In the genomic region with DNA sequence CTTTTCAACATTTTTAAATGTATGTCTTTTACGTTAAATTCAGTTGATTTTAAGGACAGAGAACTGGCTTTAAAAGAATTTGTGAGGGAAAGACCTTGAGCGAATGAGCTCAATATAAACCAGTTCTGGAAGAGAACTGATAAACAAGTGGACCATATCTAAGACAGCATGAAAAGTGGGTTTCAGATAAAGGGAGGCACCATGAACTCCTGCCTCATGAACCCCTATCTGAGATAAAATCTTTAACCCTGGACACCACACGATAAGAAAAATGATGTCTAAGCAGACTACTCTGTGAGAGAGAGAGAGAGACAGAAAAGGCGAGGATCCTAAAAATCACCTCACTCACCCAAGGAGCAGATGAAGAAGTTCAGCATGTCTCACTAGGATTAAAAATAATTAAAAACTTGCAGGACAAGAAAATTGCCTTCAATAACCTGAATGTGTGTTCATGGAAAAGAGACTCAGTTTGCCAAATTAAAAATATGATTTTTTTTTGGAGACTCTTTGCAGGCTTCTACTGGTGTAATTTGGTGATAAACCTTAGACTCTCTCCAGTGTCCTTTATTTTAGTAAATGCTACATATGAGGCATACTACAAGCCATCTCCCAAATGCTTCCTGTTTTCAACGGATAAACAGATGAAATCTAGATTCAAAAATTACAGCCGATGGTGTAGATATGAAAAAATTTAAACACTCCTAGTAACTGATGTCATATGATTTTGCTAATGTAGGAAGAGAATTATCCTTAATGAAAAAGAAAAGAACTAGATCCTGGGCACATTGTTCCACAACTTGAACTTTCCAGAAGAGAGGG, we compare ENCODE assay signal across 1 cellular context.
TF ChIP-seq lines count a peak whose summit lies in the region.

No MANE protein-coding gene starts in this region.

TF ChIP-seq in K562, 482 proteins besides CTCF, POLR2A, EP300 and RAD21 (continued from another document and continues in another):
- TF ChIP-seq, protein P1, sequence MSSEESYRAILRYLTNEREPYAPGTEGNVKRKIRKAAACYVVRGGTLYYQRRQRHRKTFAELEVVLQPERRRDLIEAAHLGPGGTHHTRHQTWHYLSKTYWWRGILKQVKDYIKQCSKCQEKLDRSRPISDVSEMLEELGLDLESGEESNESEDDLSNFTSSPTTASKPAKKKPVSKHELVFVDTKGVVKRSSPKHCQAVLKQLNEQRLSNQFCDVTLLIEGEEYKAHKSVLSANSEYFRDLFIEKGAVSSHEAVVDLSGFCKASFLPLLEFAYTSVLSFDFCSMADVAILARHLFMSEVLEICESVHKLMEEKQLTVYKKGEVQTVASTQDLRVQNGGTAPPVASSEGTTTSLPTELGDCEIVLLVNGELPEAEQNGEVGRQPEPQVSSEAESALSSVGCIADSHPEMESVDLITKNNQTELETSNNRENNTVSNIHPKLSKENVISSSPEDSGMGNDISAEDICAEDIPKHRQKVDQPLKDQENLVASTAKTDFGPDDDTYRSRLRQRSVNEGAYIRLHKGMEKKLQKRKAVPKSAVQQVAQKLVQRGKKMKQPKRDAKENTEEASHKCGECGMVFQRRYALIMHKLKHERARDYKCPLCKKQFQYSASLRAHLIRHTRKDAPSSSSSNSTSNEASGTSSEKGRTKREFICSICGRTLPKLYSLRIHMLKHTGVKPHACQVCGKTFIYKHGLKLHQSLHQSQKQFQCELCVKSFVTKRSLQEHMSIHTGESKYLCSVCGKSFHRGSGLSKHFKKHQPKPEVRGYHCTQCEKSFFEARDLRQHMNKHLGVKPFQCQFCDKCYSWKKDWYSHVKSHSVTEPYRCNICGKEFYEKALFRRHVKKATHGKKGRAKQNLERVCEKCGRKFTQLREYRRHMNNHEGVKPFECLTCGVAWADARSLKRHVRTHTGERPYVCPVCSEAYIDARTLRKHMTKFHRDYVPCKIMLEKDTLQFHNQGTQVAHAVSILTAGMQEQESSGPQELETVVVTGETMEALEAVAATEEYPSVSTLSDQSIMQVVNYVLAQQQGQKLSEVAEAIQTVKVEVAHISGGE (CRISPR knock-in tag; IDR thresholded peaks at IDR 0.05), result peak in 1 of 3 experiments; percentile 68; a peak in 2 of 6 replicates
- TF ChIP-seq, protein P2, sequence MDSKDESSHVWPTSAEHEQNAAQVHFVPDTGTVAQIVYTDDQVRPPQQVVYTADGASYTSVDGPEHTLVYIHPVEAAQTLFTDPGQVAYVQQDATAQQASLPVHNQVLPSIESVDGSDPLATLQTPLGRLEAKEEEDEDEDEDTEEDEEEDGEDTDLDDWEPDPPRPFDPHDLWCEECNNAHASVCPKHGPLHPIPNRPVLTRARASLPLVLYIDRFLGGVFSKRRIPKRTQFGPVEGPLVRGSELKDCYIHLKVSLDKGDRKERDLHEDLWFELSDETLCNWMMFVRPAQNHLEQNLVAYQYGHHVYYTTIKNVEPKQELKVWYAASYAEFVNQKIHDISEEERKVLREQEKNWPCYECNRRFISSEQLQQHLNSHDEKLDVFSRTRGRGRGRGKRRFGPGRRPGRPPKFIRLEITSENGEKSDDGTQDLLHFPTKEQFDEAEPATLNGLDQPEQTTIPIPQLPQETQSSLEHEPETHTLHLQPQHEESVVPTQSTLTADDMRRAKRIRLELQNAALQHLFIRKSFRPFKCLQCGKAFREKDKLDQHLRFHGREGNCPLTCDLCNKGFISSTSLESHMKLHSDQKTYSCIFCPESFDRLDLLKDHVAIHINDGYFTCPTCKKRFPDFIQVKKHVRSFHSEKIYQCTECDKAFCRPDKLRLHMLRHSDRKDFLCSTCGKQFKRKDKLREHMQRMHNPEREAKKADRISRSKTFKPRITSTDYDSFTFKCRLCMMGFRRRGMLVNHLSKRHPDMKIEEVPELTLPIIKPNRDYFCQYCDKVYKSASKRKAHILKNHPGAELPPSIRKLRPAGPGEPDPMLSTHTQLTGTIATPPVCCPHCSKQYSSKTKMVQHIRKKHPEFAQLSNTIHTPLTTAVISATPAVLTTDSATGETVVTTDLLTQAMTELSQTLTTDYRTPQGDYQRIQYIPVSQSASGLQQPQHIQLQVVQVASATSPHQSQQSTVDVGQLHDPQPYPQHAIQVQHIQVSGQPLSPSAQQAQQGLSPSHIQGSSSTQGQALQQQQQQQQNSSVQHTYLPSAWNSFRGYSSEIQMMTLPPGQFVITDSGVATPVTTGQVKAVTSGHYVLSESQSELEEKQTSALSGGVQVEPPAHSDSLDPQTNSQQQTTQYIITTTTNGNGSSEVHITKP (IDR thresholded peaks at IDR 0.05; ENCODE audit: partially characterized antibody), result no peak
- TF ChIP-seq SPI1 (IDR thresholded peaks at IDR 0.05; ENCODE audit: borderline replicate concordance, low read depth, low read length) (no peak), KAT8 (IDR thresholded peaks at IDR 0.05; ENCODE audit: low read depth) (no peak), CREB1 (IDR thresholded peaks at IDR 0.05) (peak; percentile 54; the same call in 1 of the 2 replicates), CREB1 (CRISPR knock-in tag; IDR thresholded peaks at IDR 0.05) (no peak), FOXK2 (conservative IDR thresholded peaks at IDR 0.05 in 1 of 2, IDR thresholded peaks at IDR 0.05 in 1 of 2; ENCODE audit: low read depth in 2 of 2) (0 out of 4 replicates have a peak, but pooled peaks of 1 of the 2 experiments have one; percentile 28), CCAR2 (IDR thresholded peaks at IDR 0.05; ENCODE audit: low read depth, low read length) (no peak), FOSL1 (tag; conservative IDR thresholded peaks at IDR 0.05) (peak; percentile 71), ZNF174 (CRISPR knock-in tag; IDR thresholded peaks at IDR 0.05) (peak; percentile 76; the same call in 1 of the 2 replicates), ZNF12 (CRISPR knock-in tag; IDR thresholded peaks at IDR 0.05) (no peak), DPF2 (IDR thresholded peaks at IDR 0.05) (peak; percentile 96), HIVEP1 (CRISPR knock-in tag; IDR thresholded peaks at IDR 0.05) (peak; percentile 86), HMG20A (CRISPR knock-in tag; conservative IDR thresholded peaks at IDR 0.05) (no peak; the same call in 1 of the 2 replicates), RBBP5 (IDR thresholded peaks at IDR 0.05; ENCODE audit: borderline replicate concordance, insufficient read depth, low read length, poor library complexity, severe bottlenecking) (no peak), HDAC8 (tag; IDR thresholded peaks at IDR 0.05) (no peak), MTA2 (IDR thresholded peaks at IDR 0.05; ENCODE audit: low read depth) (peak; percentile 88), GABPB2 (CRISPR knock-in tag; conservative IDR thresholded peaks at IDR 0.05) (no peak), ZNF695 (CRISPR knock-in tag; IDR thresholded peaks at IDR 0.05) (no peak), HLTF (IDR thresholded peaks at IDR 0.05) (no peak), SRSF9 (IDR thresholded peaks at IDR 0.05; ENCODE audit: borderline replicate concordance, low read depth, low read length) (no peak), PCBP1 (IDR thresholded peaks at IDR 0.05; ENCODE audit: low read depth, low read length, poor library complexity, severe bottlenecking) (no peak), ZKSCAN8 (CRISPR knock-in tag; IDR thresholded peaks at IDR 0.05) (no peak), ERF (CRISPR knock-in tag; IDR thresholded peaks at IDR 0.05) (0 out of 2 replicates have a peak, but pooled peaks have one; percentile 48), RUNX1 (IDR thresholded peaks at IDR 0.05; ENCODE audit: low read depth) (no peak), GABPB1 (CRISPR knock-in tag; IDR thresholded peaks at IDR 0.05) (no peak), CXXC5 (CRISPR knock-in tag; IDR thresholded peaks at IDR 0.05) (peak; percentile 55), PHB (CRISPR knock-in tag; IDR thresholded peaks at IDR 0.05) (no peak), NR4A1 (CRISPR knock-in tag; IDR thresholded peaks at IDR 0.05) (0 out of 2 replicates have a peak, but pooled peaks have one; percentile 57), NR4A1 (tag; IDR thresholded peaks at IDR 0.05) (no peak), NCOA1 (IDR thresholded peaks at IDR 0.05; ENCODE audit: low read depth) (0 out of 2 replicates have a peak, but pooled peaks have one; percentile 76), ZBTB8A (IDR thresholded peaks at IDR 0.05; ENCODE audit: partially characterized antibody) (no peak), EHMT2 (IDR thresholded peaks at IDR 0.05) (no peak), PTBP1 (IDR thresholded peaks at IDR 0.05; ENCODE audit: low read depth, low read length) (no peak), ESRRA (IDR thresholded peaks at IDR 0.05; ENCODE audit: borderline replicate concordance, low read depth) (peak; percentile 54; the same call in 1 of the 2 replicates), MAFF (IDR thresholded peaks at IDR 0.05; ENCODE audit: low read length) (peak; percentile 11; the same call in 1 of the 2 replicates), ZNF75A (CRISPR knock-in tag; IDR thresholded peaks at IDR 0.05) (no peak), ZNF436 (CRISPR knock-in tag; IDR thresholded peaks at IDR 0.05) (no peak), EGR1 (conservative IDR thresholded peaks at IDR 0.05) (no peak), SIX5 (IDR thresholded peaks at IDR 0.05; ENCODE audit: borderline replicate concordance in 1 of 2, insufficient read depth in 1 of 2, low read depth in 1 of 2, low read length in 2 of 2) (no peak), HDAC2 (IDR thresholded peaks at IDR 0.05) (peak; percentile 93), ZNF76 (CRISPR knock-in tag; IDR thresholded peaks at IDR 0.05; ENCODE audit: borderline replicate concordance) (peak; percentile 77; the same call in 1 of the 2 replicates)
- TF ChIP-seq, protein P3, sequence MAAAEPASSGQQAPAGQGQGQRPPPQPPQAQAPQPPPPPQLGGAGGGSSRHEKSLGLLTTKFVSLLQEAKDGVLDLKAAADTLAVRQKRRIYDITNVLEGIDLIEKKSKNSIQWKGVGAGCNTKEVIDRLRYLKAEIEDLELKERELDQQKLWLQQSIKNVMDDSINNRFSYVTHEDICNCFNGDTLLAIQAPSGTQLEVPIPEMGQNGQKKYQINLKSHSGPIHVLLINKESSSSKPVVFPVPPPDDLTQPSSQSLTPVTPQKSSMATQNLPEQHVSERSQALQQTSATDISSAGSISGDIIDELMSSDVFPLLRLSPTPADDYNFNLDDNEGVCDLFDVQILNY (CRISPR knock-in tag; IDR thresholded peaks at IDR 0.05), result no peak
- TF ChIP-seq, protein P4, sequence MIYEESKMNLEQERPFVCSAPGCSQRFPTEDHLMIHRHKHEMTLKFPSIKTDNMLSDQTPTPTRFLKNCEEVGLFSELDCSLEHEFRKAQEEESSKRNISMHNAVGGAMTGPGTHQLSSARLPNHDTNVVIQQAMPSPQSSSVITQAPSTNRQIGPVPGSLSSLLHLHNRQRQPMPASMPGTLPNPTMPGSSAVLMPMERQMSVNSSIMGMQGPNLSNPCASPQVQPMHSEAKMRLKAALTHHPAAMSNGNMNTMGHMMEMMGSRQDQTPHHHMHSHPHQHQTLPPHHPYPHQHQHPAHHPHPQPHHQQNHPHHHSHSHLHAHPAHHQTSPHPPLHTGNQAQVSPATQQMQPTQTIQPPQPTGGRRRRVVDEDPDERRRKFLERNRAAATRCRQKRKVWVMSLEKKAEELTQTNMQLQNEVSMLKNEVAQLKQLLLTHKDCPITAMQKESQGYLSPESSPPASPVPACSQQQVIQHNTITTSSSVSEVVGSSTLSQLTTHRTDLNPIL (CRISPR knock-in tag; IDR thresholded peaks at IDR 0.05), result no peak
- TF ChIP-seq, protein P5, sequence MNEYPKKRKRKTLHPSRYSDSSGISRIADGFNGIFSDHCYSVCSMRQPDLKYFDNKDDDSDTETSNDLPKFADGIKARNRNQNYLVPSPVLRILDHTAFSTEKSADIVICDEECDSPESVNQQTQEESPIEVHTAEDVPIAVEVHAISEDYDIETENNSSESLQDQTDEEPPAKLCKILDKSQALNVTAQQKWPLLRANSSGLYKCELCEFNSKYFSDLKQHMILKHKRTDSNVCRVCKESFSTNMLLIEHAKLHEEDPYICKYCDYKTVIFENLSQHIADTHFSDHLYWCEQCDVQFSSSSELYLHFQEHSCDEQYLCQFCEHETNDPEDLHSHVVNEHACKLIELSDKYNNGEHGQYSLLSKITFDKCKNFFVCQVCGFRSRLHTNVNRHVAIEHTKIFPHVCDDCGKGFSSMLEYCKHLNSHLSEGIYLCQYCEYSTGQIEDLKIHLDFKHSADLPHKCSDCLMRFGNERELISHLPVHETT (CRISPR knock-in tag; conservative IDR thresholded peaks at IDR 0.05 in 1 of 2, IDR thresholded peaks at IDR 0.05 in 1 of 2), result peak in 1 of 2 experiments; percentile 80; a peak in 2 of 4 replicates
- TF ChIP-seq, protein P6, sequence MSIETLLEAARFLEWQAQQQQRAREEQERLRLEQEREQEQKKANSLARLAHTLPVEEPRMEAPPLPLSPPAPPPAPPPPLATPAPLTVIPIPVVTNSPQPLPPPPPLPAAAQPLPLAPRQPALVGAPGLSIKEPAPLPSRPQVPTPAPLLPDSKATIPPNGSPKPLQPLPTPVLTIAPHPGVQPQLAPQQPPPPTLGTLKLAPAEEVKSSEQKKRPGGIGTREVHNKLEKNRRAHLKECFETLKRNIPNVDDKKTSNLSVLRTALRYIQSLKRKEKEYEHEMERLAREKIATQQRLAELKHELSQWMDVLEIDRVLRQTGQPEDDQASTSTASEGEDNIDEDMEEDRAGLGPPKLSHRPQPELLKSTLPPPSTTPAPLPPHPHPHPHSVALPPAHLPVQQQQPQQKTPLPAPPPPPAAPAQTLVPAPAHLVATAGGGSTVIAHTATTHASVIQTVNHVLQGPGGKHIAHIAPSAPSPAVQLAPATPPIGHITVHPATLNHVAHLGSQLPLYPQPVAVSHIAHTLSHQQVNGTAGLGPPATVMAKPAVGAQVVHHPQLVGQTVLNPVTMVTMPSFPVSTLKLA (conservative IDR thresholded peaks at IDR 0.05), result peak; percentile 0 to 53; a peak in 2 of 4 replicates
- TF ChIP-seq, protein P7, sequence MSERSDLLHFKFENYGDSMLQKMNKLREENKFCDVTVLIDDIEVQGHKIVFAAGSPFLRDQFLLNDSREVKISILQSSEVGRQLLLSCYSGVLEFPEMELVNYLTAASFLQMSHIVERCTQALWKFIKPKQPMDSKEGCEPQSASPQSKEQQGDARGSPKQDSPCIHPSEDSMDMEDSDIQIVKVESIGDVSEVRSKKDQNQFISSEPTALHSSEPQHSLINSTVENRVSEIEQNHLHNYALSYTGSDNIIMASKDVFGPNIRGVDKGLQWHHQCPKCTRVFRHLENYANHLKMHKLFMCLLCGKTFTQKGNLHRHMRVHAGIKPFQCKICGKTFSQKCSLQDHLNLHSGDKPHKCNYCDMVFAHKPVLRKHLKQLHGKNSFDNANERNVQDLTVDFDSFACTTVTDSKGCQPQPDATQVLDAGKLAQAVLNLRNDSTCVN (CRISPR knock-in tag; IDR thresholded peaks at IDR 0.05), result peak; percentile 41; the same call in 1 of the 2 replicates
- TF ChIP-seq, protein P8, sequence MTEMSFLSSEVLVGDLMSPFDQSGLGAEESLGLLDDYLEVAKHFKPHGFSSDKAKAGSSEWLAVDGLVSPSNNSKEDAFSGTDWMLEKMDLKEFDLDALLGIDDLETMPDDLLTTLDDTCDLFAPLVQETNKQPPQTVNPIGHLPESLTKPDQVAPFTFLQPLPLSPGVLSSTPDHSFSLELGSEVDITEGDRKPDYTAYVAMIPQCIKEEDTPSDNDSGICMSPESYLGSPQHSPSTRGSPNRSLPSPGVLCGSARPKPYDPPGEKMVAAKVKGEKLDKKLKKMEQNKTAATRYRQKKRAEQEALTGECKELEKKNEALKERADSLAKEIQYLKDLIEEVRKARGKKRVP (CRISPR knock-in tag; IDR thresholded peaks at IDR 0.05), result peak; percentile 63; the same call in 1 of the 2 replicates
- TF ChIP-seq, protein P9, sequence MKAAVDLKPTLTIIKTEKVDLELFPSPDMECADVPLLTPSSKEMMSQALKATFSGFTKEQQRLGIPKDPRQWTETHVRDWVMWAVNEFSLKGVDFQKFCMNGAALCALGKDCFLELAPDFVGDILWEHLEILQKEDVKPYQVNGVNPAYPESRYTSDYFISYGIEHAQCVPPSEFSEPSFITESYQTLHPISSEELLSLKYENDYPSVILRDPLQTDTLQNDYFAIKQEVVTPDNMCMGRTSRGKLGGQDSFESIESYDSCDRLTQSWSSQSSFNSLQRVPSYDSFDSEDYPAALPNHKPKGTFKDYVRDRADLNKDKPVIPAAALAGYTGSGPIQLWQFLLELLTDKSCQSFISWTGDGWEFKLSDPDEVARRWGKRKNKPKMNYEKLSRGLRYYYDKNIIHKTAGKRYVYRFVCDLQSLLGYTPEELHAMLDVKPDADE (conservative IDR thresholded peaks at IDR 0.05; ENCODE audit: control insufficient read depth, low read depth, low read length), result no peak
